1 cellular context compared by ENCODE assay signal in the genomic region with DNA sequence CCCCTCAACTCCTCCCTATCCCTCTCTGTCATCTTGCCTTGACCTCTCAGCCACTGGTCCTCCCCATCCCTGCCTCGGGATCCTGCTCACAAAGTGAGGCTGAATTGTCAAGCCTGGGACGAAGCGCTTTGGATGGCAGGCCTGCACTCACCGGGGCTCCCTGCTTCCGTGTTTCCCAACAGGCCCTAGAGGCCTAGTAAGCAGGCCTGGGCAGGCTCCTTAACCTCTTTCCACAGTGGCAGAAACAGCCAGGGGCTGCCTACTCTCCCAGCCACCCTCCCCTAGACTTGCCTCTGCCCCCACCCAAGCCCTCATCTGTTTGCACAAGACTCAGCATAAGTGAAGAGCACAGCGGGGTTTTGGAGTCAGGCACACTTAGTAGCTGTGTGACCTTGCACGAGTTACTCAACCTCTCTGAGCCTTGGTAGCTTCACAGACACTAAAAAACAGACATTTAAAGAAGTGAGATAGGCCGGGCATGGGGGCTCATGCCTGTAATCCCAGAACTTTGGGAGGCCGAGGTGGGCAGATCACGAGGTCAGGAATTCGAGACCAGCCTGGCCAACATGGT.
TF ChIP-seq lines count a peak whose summit lies in the region.

No MANE protein-coding gene starts in this region.

TF ChIP-seq in A549, 52 proteins besides CTCF, POLR2A, EP300 and RAD21 (continued from another document):
- peak; percentile 55 for TF ChIP-seq ZFP36 (IDR thresholded peaks at IDR 0.05; ENCODE audit: borderline replicate concordance, partially characterized antibody)
